9 cellular contexts compared by ENCODE assay signal in the genomic region with DNA sequence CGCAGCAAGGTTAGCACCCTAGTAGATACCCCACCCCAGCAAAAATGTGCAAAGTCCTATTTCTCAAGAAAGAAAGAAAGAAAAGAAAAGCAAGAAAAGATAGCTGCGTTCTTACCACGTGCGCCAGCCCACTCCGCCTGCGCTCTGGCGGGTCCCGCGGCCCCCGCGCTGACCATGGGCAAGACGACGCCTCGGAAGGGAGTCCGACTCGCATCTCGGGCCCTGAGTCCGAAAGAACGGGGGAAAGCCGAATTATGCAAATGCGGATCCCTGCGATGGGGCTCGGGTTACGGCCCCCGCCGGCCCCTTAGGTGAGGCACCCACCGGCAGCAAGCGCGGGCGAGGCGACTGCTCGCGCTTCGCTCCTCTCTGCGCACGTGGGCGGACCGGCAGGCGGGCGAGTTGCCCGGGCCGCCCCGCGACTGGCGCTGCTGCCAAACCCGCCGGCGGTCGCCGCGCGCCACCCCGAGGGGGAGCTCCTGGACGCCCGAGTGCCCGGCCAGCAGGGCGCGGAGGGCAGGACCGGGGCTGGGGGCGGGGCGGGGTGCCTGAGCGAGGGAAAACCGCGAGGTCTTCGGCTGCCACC. TPM values are rescaled to one million over a fixed set of nuclear protein-coding genes. Genes with fewer than 3 reads are reported as not detected.
DNase-seq lines count a peak whose midpoint lies in the region; ATAC-seq, FAIRE-seq and TF ChIP-seq lines count a peak whose summit lies in the region.
"Had no signal": no experiment of that assay in that cellular context is flagged by ENCODE, and none has a peak within 500 bp of the region (broad histone marks: within the 10 kb centered on the region; RNA-seq: fewer than 3 reads in every experiment).

No MANE protein-coding gene starts in this region.

- intact Hi-C loops in pancreas (cut with DNase I): loop anchor here in 1 of 3 donors (10.0 kb wide), 1 partner anchor 224 kb away; no protein-coding TSS in a partner anchor

- FAIRE-seq in pancreas (lab: Jason Lieb, UNC): no peak

- H3K27me3 ChIP-seq in pancreas: peaks cover 0 to 24% (median 6%) of the 10 kb centered on the region in 4 donors

- peaks cover 62% of the 10 kb centered on the region for H3K27me3 Mint-ChIP-seq in activated CD8-positive, alpha-beta memory T cell treated with anti-CD3 and anti-CD28 coated beads, Interleukin-2, amount 10 ng/mL, durations not matched to agents 7 days and 5 days

- H3K9me3 Mint-ChIP-seq in activated CD8-positive, alpha-beta memory T cell treated with anti-CD3 and anti-CD28 coated beads, Interleukin-2, amount 10 ng/mL, durations not matched to agents 7 days and 5 days (ENCODE audit: low read depth): no peaks in the 10 kb centered on the region

- H3K4me1 ChIP-seq in pancreas: peaks cover 14 to 21% (median 18%) of the 10 kb centered on the region in 3 donors

- no peak overlapping the region for H3K27ac ChIP-seq in pancreas

- H3K36me3 ChIP-seq in pancreas: no peaks in the 10 kb centered on the region
- H3K36me3 ChIP-seq: adrenal gland had no signal

- H3K4me3 ChIP-seq in fibroblast of pulmonary artery (replicated peaks; ENCODE audit: low read depth, low read length) (peak overlapping the region; percentile 69), pancreas (peak overlapping the region in 2 of 4 donors; percentile 87 to 93)

- peaks cover 33% of the 10 kb centered on the region for H3K4me1 Mint-ChIP-seq in activated CD8-positive, alpha-beta memory T cell treated with anti-CD3 and anti-CD28 coated beads, Interleukin-2, amount 10 ng/mL, durations not matched to agents 7 days and 5 days

- TF ChIP-seq CTCF in fibroblast of pulmonary artery (IDR thresholded peaks at IDR 0.05; ENCODE audit: low read length, missing control alignments) (no peak), pancreas (IDR thresholded peaks at IDR 0.05) (no peak)

- DNase-seq in NCI-H82 (lab: John Stamatoyannopoulos, UW): peak; percentile 14
- no peak for DNase-seq in NCI-H82 treated with DMSO at 0.1 percent for 48 hours (lab: John Stamatoyannopoulos, UW; ENCODE audit: unreplicated experiment)
- peak; percentile 49 for DNase-seq in activated CD8-positive, alpha-beta memory T cell treated with anti-CD3 and anti-CD28 coated beads, Interleukin-2, amount 10 ng/mL, durations not matched to agents 7 days and 5 days
- DNase-seq in fibroblast of pulmonary artery (ENCODE audit: low read depth): peak; percentile 26
- peak in 5 of 6 donors; percentile 27 to 77 (median 46) for DNase-seq in pancreas
- no peak for DNase-seq in GF-D8 (lab: John Stamatoyannopoulos, UW)
- no peak for DNase-seq in NCI-H187 treated with DMSO at 0.1 percent for 48 hours (lab: John Stamatoyannopoulos, UW)

- peaks cover 6% of the 10 kb centered on the region for H3K36me3 Mint-ChIP-seq in activated CD8-positive, alpha-beta memory T cell treated with anti-CD3 and anti-CD28 coated beads, Interleukin-2, amount 10 ng/mL, durations not matched to agents 7 days and 5 days

- H3K4me3 Mint-ChIP-seq in activated CD8-positive, alpha-beta memory T cell treated with anti-CD3 and anti-CD28 coated beads, Interleukin-2, amount 10 ng/mL, durations not matched to agents 7 days and 5 days: peak overlapping the region; percentile 83

- 2 to 4% methylated on average over 62 to 65 of the region's 65 CpGs for WGBS in pancreas, 2 donors

- ATAC-seq in activated CD8-positive, alpha-beta memory T cell treated with anti-CD3 and anti-CD28 coated beads, Interleukin-2, amount 10 ng/mL, durations not matched to agents 7 days and 5 days: no peak
- ATAC-seq in pancreas (no peak), GM18858 (IDR thresholded peaks at IDR 0.05; ENCODE audit: unreplicated experiment) (no peak)

- no peaks in the 10 kb centered on the region for H3K9me3 ChIP-seq in pancreas
- H3K9me3 ChIP-seq: adrenal gland had no signal

- H3K27ac Mint-ChIP-seq in activated CD8-positive, alpha-beta memory T cell treated with anti-CD3 and anti-CD28 coated beads, Interleukin-2, amount 10 ng/mL, durations not matched to agents 7 days and 5 days: no peak overlapping the region

- CTCF ChIA-PET in activated CD8-positive, alpha-beta memory T cell treated with anti-CD3 and anti-CD28 coated beads, Interleukin-2, amount 10 ng/mL, durations not matched to agents 7 days and 5 days (lab: Charles Lee): interaction anchor here (0.9 to 10.1 kb wide), 37 partner anchors 9 to 811 kb away, joined by 3 to 104 read pairs (median 5); a partner anchor contains a TSS

RNA-seq across cellular contexts. Expression of a gene that starts 2.4 kb away (rescaled TPM):
- total RNA-seq in activated CD8-positive, alpha-beta memory T cell treated with anti-CD3 and anti-CD28 coated beads, Interleukin-2, amount 10 ng/mL, durations not matched to agents 7 days and 5 days: 10 to 100 TPM in 1 of 2 experiments, 1 to 10 TPM in 1; 4.7 to 21.6 TPM
- 1 to 10 TPM in 3 of 6 donors, under 1 TPM in 3; 0.42 to 2.7 (median 1.2) TPM for total RNA-seq in pancreas
- polyA plus RNA-seq in pancreas: under 1 TPM; 0.61 to 0.68 TPM

RNA-seq across cellular contexts. Expression of a gene that starts 14.0 kb away (rescaled TPM):
- 10 to 100 TPM; 19.4 to 25.9 TPM for total RNA-seq in activated CD8-positive, alpha-beta memory T cell treated with anti-CD3 and anti-CD28 coated beads, Interleukin-2, amount 10 ng/mL, durations not matched to agents 7 days and 5 days
- 1 to 10 TPM; 3.7 to 9.6 (median 5.7) TPM for total RNA-seq in pancreas
- polyA plus RNA-seq in pancreas: 1 to 10 TPM; 2.4 to 5.5 TPM

Comparison
In these comparisons a context has a peak if more than half of its experiments do, and no peak if none do; other contexts are left out.
1. DNase-seq: peak in NCI-H82 (single experiment), activated CD8-positive, alpha-beta memory T cell treated with anti-CD3 and anti-CD28 coated beads, Interleukin-2, amount 10 ng/mL, durations not matched to agents 7 days and 5 days (single experiment), fibroblast of pulmonary artery (single experiment) and pancreas (5 of 6); none in NCI-H82 treated with DMSO at 0.1 percent for 48 hours (single experiment), GF-D8 (single experiment) and NCI-H187 treated with DMSO at 0.1 percent for 48 hours (single experiment).